In genomic region chr5:179733764-179734126, GRCh38 we compare ENCODE assay signal across 8 cellular contexts. TPM values are rescaled to one million over a fixed set of nuclear protein-coding genes. Genes with fewer than 3 reads are reported as not detected.
DNase-seq lines count a peak whose midpoint lies in the region; ATAC-seq and TF ChIP-seq lines count a peak whose summit lies in the region.

No MANE protein-coding gene starts in this region.

- H3K4me1 ChIP-seq in A673 (ENCODE audit: insufficient read depth, low read length, poor library complexity, severe bottlenecking): peaks cover 10% of the 10 kb centered on the region
- peaks cover 11% of the 10 kb centered on the region for H3K4me1 ChIP-seq in colonic mucosa
- H3K4me1 ChIP-seq in muscle layer of duodenum (ENCODE audit: control insufficient read depth in 1 of 2, insufficient read depth in 2 of 2, low read length in 2 of 2): peaks cover 9 to 51% of the 10 kb centered on the region in 2 donors

- no peak for ATAC-seq in HG03196 (IDR thresholded peaks at IDR 0.05; ENCODE audit: unreplicated experiment)
- no peak for ATAC-seq in HG03095 (IDR thresholded peaks at IDR 0.05; ENCODE audit: unreplicated experiment)

- no TSS peak for BruUV-seq in A673 (replicated peaks; lab: Mats Ljungman, UMichigan)

- H3K27ac ChIP-seq in A673 (ENCODE audit: low read depth, low read length, poor library complexity, severe bottlenecking) (peak overlapping the region; percentile 97), KOPT-K1 (ENCODE audit: low read depth, low read length, poor library complexity, severe bottlenecking) (peak overlapping the region; percentile 85), colonic mucosa (peak overlapping the region; percentile 92), muscle layer of duodenum (ENCODE audit: low read length) (peak overlapping the region; percentile 72)

- POLR2A ChIA-PET in A673 (lab: Charles Lee; ENCODE audit: low non-redundant PET): no interaction called here

- H3K27me3 ChIP-seq in A673 (replicated peaks; ENCODE audit: insufficient read depth, low read depth, low read length, poor library complexity) (no peaks in the 10 kb centered on the region), colonic mucosa (no peaks in the 10 kb centered on the region), muscle layer of duodenum (ENCODE audit: low read depth, low read length) (no peaks in the 10 kb centered on the region)

- peak overlapping the region; percentile 86 to 96 for H3K9ac ChIP-seq in colonic mucosa (ENCODE audit: low read depth in 2 of 2, low read length in 2 of 2)

- intact Hi-C loops in A673 (cut with micrococcal nuclease; ENCODE audit: unreplicated experiment) (no loop called here), colonic mucosa (cut with DNase I) (loop anchor here (5.0 kb wide), 1 partner anchor 36 kb away; the partner anchor contains the start of gene CANX)

- H3K4me3 ChIP-seq in A673 (ENCODE audit: low read depth, low read length, poor library complexity, severe bottlenecking) (peak overlapping the region; percentile 91), colonic mucosa (peak overlapping the region; percentile 77), muscle layer of duodenum (ENCODE audit: low read depth in 1 of 2, low read length in 2 of 2) (peak overlapping the region; percentile 74 to 86)

- H3K9me3 ChIP-seq in A673 (ENCODE audit: low read depth, low read length, poor library complexity, severe bottlenecking) (no peaks in the 10 kb centered on the region), KOPT-K1 (ENCODE audit: insufficient read depth, low read length, poor library complexity, severe bottlenecking) (no peaks in the 10 kb centered on the region), colonic mucosa (no peaks in the 10 kb centered on the region), muscle layer of duodenum (ENCODE audit: control insufficient read depth in 1 of 2, low read length in 2 of 2) (no peaks in the 10 kb centered on the region)

- TF ChIP-seq CTCF in A673 (conservative IDR thresholded peaks at IDR 0.05; ENCODE audit: low read depth, low read length): no peak
- no peak for TF ChIP-seq CTCF in colonic mucosa (IDR thresholded peaks at IDR 0.05)

- H3K36me3 ChIP-seq in A673 (ENCODE audit: insufficient read depth, low read length, poor library complexity, severe bottlenecking) (peaks cover 36% of the 10 kb centered on the region), KOPT-K1 (ENCODE audit: insufficient read depth, low read length) (peaks cover 52% of the 10 kb centered on the region), colonic mucosa (no peaks in the 10 kb centered on the region), muscle layer of duodenum (ENCODE audit: control insufficient read depth in 1 of 2, insufficient read depth in 2 of 2, low read length in 2 of 2) (peaks cover 21 to 27% of the 10 kb centered on the region in 2 donors)

- CTCF ChIA-PET in A673 (lab: Charles Lee): no interaction called here

- DNase-seq in A673 (ENCODE audit: low spot score) (no peak), colonic mucosa (no peak), SIG-M5 (lab: John Stamatoyannopoulos, UW) (no peak)
- no peak for DNase-seq in stimulated activated CD4-positive, alpha-beta T cell treated with anti-CD3 and anti-CD28 coated beads, Interleukin-12 subunit alpha, Interleukin-12 subunit beta, amount 100 ng/mL, for 4 hours

RNA-seq across cellular contexts. Expression of gene MAML1, which starts 1.1 kb away (rescaled TPM):
- total RNA-seq in A673 (2021) (34.3 and 34.4 TPM in 2 replicates), colonic mucosa (10 to 100 TPM; 29.7 TPM)

RNA-seq across cellular contexts. Expression of gene CANX, which starts 35.0 kb away (rescaled TPM):
- total RNA-seq in A673 (2021) (598 and 609 TPM in 2 replicates), colonic mucosa (100 to 1,000 TPM; 571 to 818 TPM)

RNA-seq across cellular contexts. Expression of gene CBY3, which starts 52.9 kb away (rescaled TPM):
- total RNA-seq in A673 (2021) (not detected in 2 replicates), colonic mucosa (not detected)
